Comparison of ENCODE assay signal across 31 cellular contexts in the genomic region with DNA sequence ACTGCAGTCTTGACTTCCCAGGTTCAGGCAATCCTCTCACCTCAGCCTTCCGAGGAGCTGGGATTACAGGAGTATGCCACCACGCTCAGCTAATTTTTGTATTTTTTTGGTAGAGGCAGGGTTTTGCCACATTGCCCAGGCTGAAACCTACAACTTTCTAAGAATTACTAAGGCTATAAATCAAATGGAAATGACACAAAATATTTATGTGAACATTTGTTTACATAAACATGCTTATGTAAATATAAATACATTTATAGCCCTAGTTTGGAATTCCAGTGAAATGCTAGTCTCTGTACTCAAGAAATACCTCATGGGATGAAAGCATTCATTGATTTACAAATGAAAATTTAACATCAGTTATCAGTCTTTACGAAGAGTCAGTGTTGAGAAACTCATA.
"Had no signal": no experiment of that assay in that cellular context is flagged by ENCODE, and none has a peak within 500 bp of the region (broad histone marks: within the 10 kb centered on the region; RNA-seq: fewer than 3 reads in every experiment).

No MANE protein-coding gene starts in this region.

- H3K4me3 ChIP-seq: neural progenitor cell, ovary, psoas muscle, skin epidermis, smooth muscle cell, spleen, suprapubic skin, testis, tibial artery, transverse colon, upper lobe of right lung, uterus had no signal

- H3K27ac Mint-ChIP-seq: natural killer cell; nephron; neural progenitor cell; progenitor cell of endocrine pancreas; stimulated activated naive B cell treated with anti-CD40 and anti-IgM and Interleukin-4, amounts not matched to agents 10 μg/mL and 1 μg/mL and 100 μg/mL, for 72 hours; stimulated activated naive CD8-positive, alpha-beta T cell treated with anti-CD3 and anti-CD28 coated beads, Interleukin-15, Interleukin-2, amounts not matched to agents 100 ng/mL and 50 ng/mL, for 24 hours; type B pancreatic cell had no signal

- H3K9me3 Mint-ChIP-seq: naive thymus-derived CD4-positive, alpha-beta T cell; natural killer cell; nephron; neural progenitor cell; stimulated activated effector memory CD8-positive, alpha-beta T cell treated with anti-CD3 and anti-CD28 coated beads, Interleukin-12 subunit alpha, Interleukin-12 subunit beta, amount 100 ng/mL, for 72 hours; stimulated activated naive B cell treated with anti-CD40 and anti-IgM and Interleukin-4, amounts not matched to agents 10 μg/mL and 1 μg/mL and 100 μg/mL, for 72 hours; stimulated activated naive CD8-positive, alpha-beta T cell treated with anti-CD3 and anti-CD28 coated beads, Interleukin-15, Interleukin-2, amounts not matched to agents 100 ng/mL and 50 ng/mL, for 24 hours; type B pancreatic cell had no signal

- H3K4me1 Mint-ChIP-seq: natural killer cell; nephron; stimulated activated effector memory CD8-positive, alpha-beta T cell treated with anti-CD3 and anti-CD28 coated beads, Interleukin-12 subunit alpha, Interleukin-12 subunit beta, amount 100 ng/mL, for 72 hours; stimulated activated naive B cell treated with anti-CD40 and anti-IgM and Interleukin-4, amounts not matched to agents 10 μg/mL and 1 μg/mL and 100 μg/mL, for 72 hours had no signal

- ATAC-seq: naive thymus-derived CD4-positive, alpha-beta T cell; natural killer cell; psoas muscle; right cardiac atrium; sciatic nerve; stimulated activated effector memory CD8-positive, alpha-beta T cell treated with anti-CD3 and anti-CD28 coated beads, Interleukin-12 subunit alpha, Interleukin-12 subunit beta, amount 100 ng/mL, for 72 hours; stimulated activated naive B cell treated with anti-CD40 and anti-IgM and Interleukin-4, amounts not matched to agents 10 μg/mL and 1 μg/mL and 100 μg/mL, for 72 hours; upper lobe of right lung had no signal

- H3K4me1 ChIP-seq: parathyroid adenoma, psoas muscle, spleen, suprapubic skin, testis, tibial artery, upper lobe of right lung, uterus had no signal

- H3K36me3 ChIP-seq: ovary, uterus had no signal

- DNase-seq: naive thymus-derived CD4-positive, alpha-beta T cell; natural killer cell; occipital lobe; ovary; posterior cingulate gyrus; psoas muscle; right cardiac atrium; spleen; stimulated activated CD4-positive, alpha-beta T cell treated with anti-CD3 and anti-CD28 coated beads, Interleukin-12 subunit alpha, Interleukin-12 subunit beta, amount 100 ng/mL, for 4 hours; stimulated activated CD4-positive, alpha-beta T cell treated with anti-CD3 and anti-CD28 coated beads, Interleukin-2, amount 100 ng/mL, for 24 hours; stimulated activated CD4-positive, alpha-beta T cell treated with anti-CD3 and anti-CD28 coated beads, Interleukin-2, amount 100 ng/mL, for 48 hours; stimulated activated CD4-positive, alpha-beta T cell treated with anti-CD3 and anti-CD28 coated beads, Interleukin-4, amount 100 ng/mL, for 24 hours; stimulated activated naive B cell treated with anti-CD40 and anti-IgM and Interleukin-4, amounts not matched to agents 10 μg/mL and 1 μg/mL and 100 μg/mL, for 72 hours; stimulated activated naive CD4-positive, alpha-beta T cell treated with Interleukin-2 at 50 U/mL for 16 hours; substantia nigra; testis; tibial artery; transverse colon; upper lobe of right lung; uterus had no signal

- H3K27me3 ChIP-seq: neural progenitor cell, ovary, spleen, suprapubic skin, testis, tibial artery, transverse colon, upper lobe of right lung, uterus had no signal

- H3K27ac ChIP-seq: neural progenitor cell, ovary, parathyroid adenoma, psoas muscle, skin epidermis, spleen, suprapubic skin, testis, tibial artery, transverse colon, upper lobe of right lung, uterus had no signal

- H3K27me3 Mint-ChIP-seq: naive thymus-derived CD4-positive, alpha-beta T cell; progenitor cell of endocrine pancreas; stimulated activated naive B cell treated with anti-CD40 and anti-IgM and Interleukin-4, amounts not matched to agents 10 μg/mL and 1 μg/mL and 100 μg/mL, for 72 hours; stimulated activated naive CD8-positive, alpha-beta T cell treated with anti-CD3 and anti-CD28 coated beads, Interleukin-15, Interleukin-2, amounts not matched to agents 100 ng/mL and 50 ng/mL, for 24 hours; type B pancreatic cell had no signal

- H3K4me3 Mint-ChIP-seq: naive thymus-derived CD4-positive, alpha-beta T cell; natural killer cell; nephron; neural progenitor cell; stimulated activated effector memory CD8-positive, alpha-beta T cell treated with anti-CD3 and anti-CD28 coated beads, Interleukin-12 subunit alpha, Interleukin-12 subunit beta, amount 100 ng/mL, for 72 hours; stimulated activated naive B cell treated with anti-CD40 and anti-IgM and Interleukin-4, amounts not matched to agents 10 μg/mL and 1 μg/mL and 100 μg/mL, for 72 hours; stimulated activated naive CD8-positive, alpha-beta T cell treated with anti-CD3 and anti-CD28 coated beads, Interleukin-15, Interleukin-2, amounts not matched to agents 100 ng/mL and 50 ng/mL, for 24 hours; type B pancreatic cell had no signal

- H3K9me3 ChIP-seq: ovary, psoas muscle, spleen, suprapubic skin, testis, tibial artery, transverse colon, upper lobe of right lung, uterus had no signal
